24 cellular contexts compared by ENCODE assay signal in genomic region chr11:66734215-66734614, GRCh38. TPM values are rescaled to one million over a fixed set of nuclear protein-coding genes. Genes with fewer than 3 reads are reported as not detected.
DNase-seq lines count a peak whose midpoint lies in the region; ATAC-seq and TF ChIP-seq lines count a peak whose summit lies in the region.
"Had no signal": no experiment of that assay in that cellular context is flagged by ENCODE, and none has a peak within 500 bp of the region (broad histone marks: within the 10 kb centered on the region; RNA-seq: fewer than 3 reads in every experiment).

No MANE protein-coding gene starts in this region.

- DNase-seq in HuH-7 (ENCODE audit: low spot score) (peak; percentile 62), coronary artery (ENCODE audit: low spot score) (peak; percentile 2), left lobe of liver (ENCODE audit: low spot score) (no peak), mucosa of descending colon (no peak), foreskin melanocyte (no peak), prostate gland (ENCODE audit: low spot score) (no peak)
- no peak for DNase-seq in activated naive CD4-positive, alpha-beta T cell treated with anti-CD3 and anti-CD28 coated beads, Interleukin-2, amount 50 U/mL, for 16 hours
- DNase-seq: 8988T; ACHN; AML-193; BE2C; CD4-positive, alpha-beta T cell; CD8-positive, alpha-beta memory T cell; DMS 273 treated with DMSO at 0.1 percent for 48 hours; DMS79; EL; GDM1; H9 had no signal

- no peak overlapping the region for H3K4me3 ChIP-seq in coronary artery
- no peak overlapping the region for H3K4me3 ChIP-seq in mucosa of descending colon
- no peak overlapping the region for H3K4me3 ChIP-seq in prostate gland
- H3K4me3 ChIP-seq: A549; BLaER1 treated with 17β-estradiol and CSF1 and Interleukin-3, amounts not matched to agents 10 nM and 100 nM; GM12878; GM23338 had no signal

- no peaks in the 10 kb centered on the region for H3K27me3 ChIP-seq in prostate gland (replicated peaks; ENCODE audit: insufficient read depth)
- H3K27me3 ChIP-seq: BE2C had no signal

- H3K27ac ChIP-seq in coronary artery (no peak overlapping the region), prostate gland (no peak overlapping the region)
- H3K27ac ChIP-seq: A549; BLaER1 treated with 17β-estradiol and CSF1 and Interleukin-3, amounts not matched to agents 10 nM and 100 nM had no signal

- TF ChIP-seq CTCF in coronary artery (IDR thresholded peaks at IDR 0.05): no peak
- TF ChIP-seq CTCF in mucosa of descending colon (IDR thresholded peaks at IDR 0.05): no peak
- no peak for TF ChIP-seq CTCF in prostate gland (IDR thresholded peaks at IDR 0.05)

- no peaks in the 10 kb centered on the region for H3K4me1 ChIP-seq in mucosa of descending colon (ENCODE audit: low read depth)
- no peaks in the 10 kb centered on the region for H3K4me1 ChIP-seq in prostate gland (replicated peaks)
- H3K4me1 ChIP-seq: A549; BE2C; BLaER1 treated with 17β-estradiol and CSF1 and Interleukin-3, amounts not matched to agents 10 nM and 100 nM had no signal

- no peak for TF ChIP-seq POLR2A in prostate gland (IDR thresholded peaks at IDR 0.05)

- H3K36me3 ChIP-seq in mucosa of descending colon (ENCODE audit: low read depth): no peaks in the 10 kb centered on the region
- H3K36me3 ChIP-seq in prostate gland: no peaks in the 10 kb centered on the region
- H3K36me3 ChIP-seq: BE2C; BLaER1 treated with 17β-estradiol and CSF1 and Interleukin-3, amounts not matched to agents 10 nM and 100 nM had no signal

- ATAC-seq in left lobe of liver (peak; percentile 13), mucosa of descending colon (peak; percentile 12), GM21381 (IDR thresholded peaks at IDR 0.05; ENCODE audit: unreplicated experiment) (no peak)
- ATAC-seq: A549, GM12878, GM23338, HCT116 had no signal

- H3K9me3 ChIP-seq in mucosa of descending colon: no peaks in the 10 kb centered on the region
- H3K9me3 ChIP-seq in prostate gland: no peaks in the 10 kb centered on the region
- H3K9me3 ChIP-seq: A549; BE2C; BLaER1 treated with 17β-estradiol and CSF1 and Interleukin-3, amounts not matched to agents 10 nM and 100 nM had no signal

- intact Hi-C loops in mucosa of descending colon (cut with DNase I, micrococcal nuclease): no loop called here
- intact Hi-C loops in prostate gland (cut with DNase I): no loop called here

- WGBS in prostate gland: 93% methylated on average over 3 of the region's 3 CpGs

RNA-seq across cellular contexts. Expression of gene SPTBN2, which starts 5.2 kb away (rescaled TPM):
- 55.1 TPM for total RNA-seq in left lobe of liver
- 10 to 100 TPM in 1 of 3 donors, 1 to 10 TPM in 2; 3.7 to 10.0 (median 6.3) TPM for total RNA-seq in mucosa of descending colon
- total RNA-seq in prostate gland: 100 to 1,000 TPM; 139 to 140 TPM
- total RNA-seq: CD4-positive, alpha-beta T cell had no signal

RNA-seq across cellular contexts. Expression of gene RBM4B, which starts 56.5 kb away (rescaled TPM):
- total RNA-seq in left lobe of liver: 8.1 TPM
- 10 to 100 TPM; 16.7 to 22.7 (median 16.7) TPM for total RNA-seq in mucosa of descending colon
- 10 to 100 TPM; 15.5 to 40.7 TPM for total RNA-seq in prostate gland

Comparison
In these comparisons a context has a peak if more than half of its experiments do, and no peak if none do; other contexts are left out.
1. DNase-seq: peak in HuH-7 (single experiment) and coronary artery (single experiment); none in left lobe of liver (single experiment), mucosa of descending colon (0 of 3), foreskin melanocyte (single experiment), activated naive CD4-positive, alpha-beta T cell treated with anti-CD3 and anti-CD28 coated beads, Interleukin-2, amount 50 U/mL, for 16 hours (single experiment) and prostate gland (single experiment).